In the genomic region with DNA sequence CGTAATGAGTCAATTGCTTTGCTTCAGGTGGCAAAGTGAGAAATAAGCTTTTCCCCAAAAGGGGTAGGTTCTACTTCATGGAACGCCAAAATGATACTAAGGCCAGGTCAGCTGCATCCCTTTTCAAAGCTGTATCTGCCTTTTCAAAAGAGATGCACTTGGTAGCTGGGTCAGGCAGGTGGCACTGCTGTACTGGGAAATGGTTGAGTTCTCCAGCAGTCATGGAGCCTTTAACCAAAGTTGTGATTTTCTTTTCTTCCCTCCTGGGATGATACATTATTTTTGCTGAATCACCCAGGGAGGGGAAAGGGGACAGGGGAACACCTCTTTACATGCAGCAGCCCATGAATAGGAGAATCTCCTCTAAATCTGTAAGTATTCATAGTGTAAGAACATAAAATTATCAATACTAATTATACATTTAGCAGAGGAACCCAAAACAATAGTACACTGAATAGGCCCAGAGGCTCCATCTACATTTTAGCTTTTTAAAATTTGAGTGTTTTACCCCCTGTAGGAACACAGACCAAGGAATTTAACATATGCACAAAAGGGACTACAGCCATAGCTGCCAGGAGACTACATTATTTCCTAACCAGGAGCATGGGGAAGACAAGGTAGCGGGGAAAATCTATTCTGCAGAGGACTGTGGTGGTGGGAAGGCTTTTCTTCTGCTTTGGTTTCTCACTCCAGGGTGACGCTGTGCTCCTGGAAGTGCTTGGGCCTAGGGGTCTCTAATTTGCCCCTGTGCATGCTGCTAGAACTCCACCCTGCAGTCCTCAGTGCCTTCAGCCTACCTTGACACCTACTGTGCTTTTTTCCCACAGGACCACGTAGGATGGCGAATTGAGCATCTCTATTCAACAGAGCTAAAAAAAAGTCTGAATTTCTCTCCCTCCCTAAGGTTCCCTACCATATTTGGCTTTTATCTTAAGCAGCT, we compare ENCODE assay signal across 7 cellular contexts. TPM values are rescaled to one million over a fixed set of nuclear protein-coding genes. Genes with fewer than 3 reads are reported as not detected.
DNase-seq lines count a peak whose midpoint lies in the region; ATAC-seq and TF ChIP-seq lines count a peak whose summit lies in the region.

No MANE protein-coding gene starts in this region.

- no peak overlapping the region for H2BK5ac ChIP-seq in trophoblast cell (ENCODE audit: low read depth, low read length, poor library complexity)

- H3K4me1 ChIP-seq in RWPE2 (ENCODE audit: insufficient read depth, poor library complexity, severe bottlenecking) (peaks cover 3% of the 10 kb centered on the region), trophoblast cell (ENCODE audit: control insufficient read depth in 1 of 2, insufficient read depth in 2 of 2, low read length in 2 of 2) (no peaks in the 10 kb centered on the region)

- H2BK12ac ChIP-seq in trophoblast cell (ENCODE audit: low read length): no peak overlapping the region

- ATAC-seq in RWPE2 (ENCODE audit: low read depth) (peak; percentile 93), Right ventricle myocardium inferior (peak; percentile 87), GM18505 (IDR thresholded peaks at IDR 0.05; ENCODE audit: unreplicated experiment) (no peak)
- ATAC-seq in activated naive CD8-positive, alpha-beta T cell treated with anti-CD3 and anti-CD28 coated beads, Interleukin-2, amount 10 ng/mL, durations not matched to agents 7 days and 5 days (ENCODE audit: low read depth): peak; percentile 74

- H3K36me3 ChIP-seq in RWPE2 (ENCODE audit: low read depth) (peaks cover 8% of the 10 kb centered on the region), trophoblast cell (ENCODE audit: control insufficient read depth in 1 of 2, insufficient read depth in 2 of 2, low read length in 2 of 2) (no peaks in the 10 kb centered on the region)

- no peaks in the 10 kb centered on the region for H3K9me3 Mint-ChIP-seq in activated naive CD8-positive, alpha-beta T cell treated with anti-CD3 and anti-CD28 coated beads, Interleukin-2, amount 10 ng/mL, durations not matched to agents 7 days and 5 days

- no peak overlapping the region for H3K27ac ChIP-seq in RWPE2 (ENCODE audit: poor library complexity, severe bottlenecking)
- no peak overlapping the region for H3K27ac ChIP-seq in trophoblast cell (ENCODE audit: low read depth, low read length)

- peaks cover 2% of the 10 kb centered on the region for H3K4me1 Mint-ChIP-seq in activated naive CD8-positive, alpha-beta T cell treated with anti-CD3 and anti-CD28 coated beads, Interleukin-2, amount 10 ng/mL, durations not matched to agents 7 days and 5 days

- TF ChIP-seq CTCF in GM12872 (IDR thresholded peaks at IDR 0.05; ENCODE audit: insufficient read depth, low read depth, low read length) (peak; percentile 74), RWPE2 (IDR thresholded peaks at IDR 0.05; ENCODE audit: poor library complexity, severe bottlenecking) (peak; percentile 85)

- no peak overlapping the region for H3K14ac ChIP-seq in trophoblast cell (ENCODE audit: low read length)

- H2BK120ac ChIP-seq in trophoblast cell (ENCODE audit: insufficient read depth, low read length, poor library complexity): no peak overlapping the region

- no peaks in the 10 kb centered on the region for H3K9me3 ChIP-seq in RWPE2 (ENCODE audit: severe bottlenecking)
- H3K9me3 ChIP-seq in trophoblast cell (ENCODE audit: insufficient read depth, low read depth, low read length): no peaks in the 10 kb centered on the region

- H3K4me2 ChIP-seq in trophoblast cell (ENCODE audit: low read length): no peak overlapping the region

- no peak overlapping the region for H3K18ac ChIP-seq in trophoblast cell (ENCODE audit: low read length)

- no peaks in the 10 kb centered on the region for H3K79me1 ChIP-seq in trophoblast cell (ENCODE audit: low read length)

- H4K12ac ChIP-seq in trophoblast cell (ENCODE audit: low read depth, low read length): no peak overlapping the region

- POLR2A ChIA-PET in activated naive CD8-positive, alpha-beta T cell treated with anti-CD3 and anti-CD28 coated beads, Interleukin-2, amount 10 ng/mL, durations not matched to agents 7 days and 5 days (lab: Charles Lee): interaction anchor here (1.1 kb wide), 1 partner anchor 280 kb away, joined by 3 read pairs; no protein-coding TSS in a partner anchor

- H3K4ac ChIP-seq in trophoblast cell (ENCODE audit: low read depth, low read length): no peak overlapping the region

- no peak overlapping the region for H4K8ac ChIP-seq in trophoblast cell (ENCODE audit: low read depth, low read length)

- no peak overlapping the region for H3K9ac ChIP-seq in trophoblast cell (ENCODE audit: low read length)

- H3K27me3 Mint-ChIP-seq in activated naive CD8-positive, alpha-beta T cell treated with anti-CD3 and anti-CD28 coated beads, Interleukin-2, amount 10 ng/mL, durations not matched to agents 7 days and 5 days: no peaks in the 10 kb centered on the region

- no peak overlapping the region for H3K23ac ChIP-seq in trophoblast cell (ENCODE audit: low read length)

- H3K79me2 ChIP-seq in trophoblast cell (ENCODE audit: control insufficient read depth, insufficient read depth, low read length, poor library complexity): no peaks in the 10 kb centered on the region

- no peak overlapping the region for H2AK5ac ChIP-seq in trophoblast cell (ENCODE audit: low read length)

- DNase-seq in HuH-7.5 (ENCODE audit: low spot score): peak; percentile 12
- no peak for DNase-seq in RWPE2 (ENCODE audit: low spot score)
- peak; percentile 39 for DNase-seq in activated naive CD8-positive, alpha-beta T cell treated with anti-CD3 and anti-CD28 coated beads, Interleukin-2, amount 10 ng/mL, durations not matched to agents 7 days and 5 days
- DNase-seq in Right ventricle myocardium inferior (ENCODE audit: missing footprints): no peak
- DNase-seq in trophoblast cell: peak; percentile 57 to 73

- H3K27ac Mint-ChIP-seq in activated naive CD8-positive, alpha-beta T cell treated with anti-CD3 and anti-CD28 coated beads, Interleukin-2, amount 10 ng/mL, durations not matched to agents 7 days and 5 days: no peak overlapping the region

- no peak overlapping the region for H4K91ac ChIP-seq in trophoblast cell (ENCODE audit: low read depth, low read length)

- no peak overlapping the region for H3K4me3 Mint-ChIP-seq in activated naive CD8-positive, alpha-beta T cell treated with anti-CD3 and anti-CD28 coated beads, Interleukin-2, amount 10 ng/mL, durations not matched to agents 7 days and 5 days

- no CpG with 5 or more reads among the region's 6 CpGs for WGBS in trophoblast cell (ENCODE audit: extremely low coverage, insufficient coverage, insufficient read length)

- intact Hi-C loops in Right ventricle myocardium inferior (cut with DNase I): loop anchor here (1.0 to 5.0 kb wide), 4 partner anchors 176 to 684 kb away; no protein-coding TSS in a partner anchor

- H3K27me3 ChIP-seq in RWPE2 (ENCODE audit: insufficient read depth, poor library complexity, severe bottlenecking) (no peaks in the 10 kb centered on the region), trophoblast cell (ENCODE audit: insufficient read depth, low read length) (no peaks in the 10 kb centered on the region)

- H2AFZ ChIP-seq in trophoblast cell (ENCODE audit: insufficient read depth, low read length, poor library complexity): no peak overlapping the region

- no peak overlapping the region for H3K4me3 ChIP-seq in RWPE2 (ENCODE audit: severe bottlenecking)
- H3K4me3 ChIP-seq in trophoblast cell (ENCODE audit: low read depth, low read length): no peak overlapping the region

- peaks cover 5% of the 10 kb centered on the region for H3K36me3 Mint-ChIP-seq in activated naive CD8-positive, alpha-beta T cell treated with anti-CD3 and anti-CD28 coated beads, Interleukin-2, amount 10 ng/mL, durations not matched to agents 7 days and 5 days

- TF ChIP-seq POLR2A in GM18505 (IDR thresholded peaks at IDR 0.05; ENCODE audit: borderline replicate concordance, extremely low read depth, insufficient read depth, insufficient read length): no peak

RNA-seq across cellular contexts. Expression of a gene that starts 6.4 kb away (rescaled TPM):
- total RNA-seq in activated naive CD8-positive, alpha-beta T cell treated with anti-CD3 and anti-CD28 coated beads, Interleukin-2, amount 10 ng/mL, durations not matched to agents 7 days and 5 days: not detected
- 48.7 TPM for total RNA-seq in Right ventricle myocardium inferior
- polyA plus RNA-seq in trophoblast cell (2013): not detected in 2 replicates

Comparison
In these comparisons a context has a peak if more than half of its experiments do, and no peak if none do; other contexts are left out.
1. DNase-seq: peak in HuH-7.5 (single experiment), activated naive CD8-positive, alpha-beta T cell treated with anti-CD3 and anti-CD28 coated beads, Interleukin-2, amount 10 ng/mL, durations not matched to agents 7 days and 5 days (single experiment) and trophoblast cell (2 of 2); none in RWPE2 (single experiment) and Right ventricle myocardium inferior (single experiment).
2. RNA of a gene that starts 6.4 kb away (total RNA-seq): 48.7 TPM in Right ventricle myocardium inferior (single experiment); not detected in activated naive CD8-positive, alpha-beta T cell treated with anti-CD3 and anti-CD28 coated beads, Interleukin-2, amount 10 ng/mL, durations not matched to agents 7 days and 5 days; every median in the first group is over 10 times any median in the second.